Comparison of ENCODE assay signal across 9 cellular contexts in the genomic region with DNA sequence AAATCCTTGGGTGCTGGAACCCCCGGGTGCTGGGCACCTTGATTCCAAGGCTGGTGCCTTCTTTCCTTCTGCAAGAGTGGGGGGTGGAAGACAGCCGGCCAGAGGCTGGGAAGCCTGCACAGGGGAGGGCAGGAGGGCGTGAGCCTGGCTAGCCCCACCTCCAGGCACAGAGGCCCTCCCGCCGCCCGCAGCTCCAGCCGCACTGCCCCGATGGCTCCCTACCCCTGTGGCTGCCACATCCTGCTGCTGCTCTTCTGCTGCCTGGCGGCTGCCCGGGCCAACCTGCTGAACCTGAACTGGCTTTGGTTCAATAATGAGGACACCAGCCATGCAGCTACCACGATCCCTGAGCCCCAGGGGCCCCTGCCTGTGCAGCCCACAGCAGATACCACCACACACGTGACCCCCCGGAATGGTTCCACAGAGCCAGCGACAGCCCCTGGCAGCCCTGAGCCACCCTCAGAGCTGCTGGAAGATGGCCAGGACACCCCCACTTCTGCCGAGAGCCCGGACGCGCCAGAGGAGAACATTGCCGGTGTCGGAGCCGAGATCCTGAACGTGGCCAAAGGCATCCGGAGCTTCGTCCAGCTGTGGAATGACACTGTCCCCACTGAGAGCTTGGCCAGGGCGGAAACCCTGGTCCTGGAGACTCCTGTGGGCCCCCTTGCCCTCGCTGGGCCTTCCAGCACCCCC. TPM values are rescaled to one million over a fixed set of nuclear protein-coding genes. Genes with fewer than 3 reads are reported as not detected.
A peak's percentile ranks its signal among the peaks of the same experiment; 100 is the strongest.
DNase-seq lines count a peak whose midpoint lies in the region; ATAC-seq and TF ChIP-seq lines count a peak whose summit lies in the region.
"Had no signal": no experiment of that assay in that cellular context is flagged by ENCODE, and none has a peak within 500 bp of the region (broad histone marks: within the 10 kb centered on the region; RNA-seq: fewer than 3 reads in every experiment).

No MANE protein-coding gene starts in this region.

- no peak overlapping the region for H2BK12ac ChIP-seq in neuronal stem cell (ENCODE audit: low read length)

- H3K27ac ChIP-seq in BLaER1, result 0 out of 2 replicates have a peak overlapping the region, but pooled peaks have one; percentile 22
- no peak overlapping the region for H3K27ac ChIP-seq in neuronal stem cell (replicated peaks; ENCODE audit: low read length)
- H3K27ac ChIP-seq in adrenal gland, result peak overlapping the region in 2 of 5 donors; percentile 26 to 50
- H3K27ac ChIP-seq: SJSA1 had no signal

- peak; percentile 50 for DNase-seq in NCI-H2196 treated with DMSO at 0.1 percent for 48 hours (lab: John Stamatoyannopoulos, UW; ENCODE audit: unreplicated experiment)
- DNase-seq in epithelial cell of esophagus (ENCODE audit: low read depth), result peak; percentile 48
- DNase-seq in neuronal stem cell (ENCODE audit: low spot score), result no peak
- DNase-seq in adrenal gland, result no peak
- no peak for DNase-seq in NCI-H1048 (lab: John Stamatoyannopoulos, UW)

- H3K4me2 ChIP-seq in BLaER1, result peak overlapping the region; percentile 64
- no peak overlapping the region for H3K4me2 ChIP-seq in neuronal stem cell (ENCODE audit: insufficient read depth, low read length, poor library complexity, severe bottlenecking)

- TF ChIP-seq POLR2A in adrenal gland (IDR thresholded peaks at IDR 0.05), result no peak

- no peaks in the 10 kb centered on the region for H4K20me1 ChIP-seq in BLaER1

- H2BK15ac ChIP-seq in neuronal stem cell (ENCODE audit: low read length), result no peak overlapping the region

- peak overlapping the region; percentile 21 for H3K14ac ChIP-seq in neuronal stem cell (ENCODE audit: low read length)

- no CpG with 5 or more reads among the region's 26 CpGs for WGBS in neuronal stem cell (ENCODE audit: extremely low coverage in 2 of 2, insufficient read length in 2 of 2, insufficient replicate concordance in 1 of 2), 2 donors
- 66 to 80% (median 77%) methylated on average over 5 to 26 of the region's 26 CpGs; no CpG with 5 or more reads in 1 of the 4 donors for WGBS in adrenal gland, 4 donors

- H3K27me3 ChIP-seq in BLaER1 (no peaks in the 10 kb centered on the region), neuronal stem cell (ENCODE audit: control insufficient read depth in 3 of 3, insufficient read depth in 3 of 3, low read depth in 1 of 3, low read length in 3 of 3) (peaks cover 0 to 5% (median 0%) of the 10 kb centered on the region in 3 experiments), adrenal gland (no peaks in the 10 kb centered on the region)
- H3K27me3 ChIP-seq: SJSA1 had no signal

- H3K4ac ChIP-seq in neuronal stem cell (ENCODE audit: low read length), result no peak overlapping the region

- H3K9ac ChIP-seq in BLaER1, result no peak overlapping the region
- peak overlapping the region; percentile 52 for H3K9ac ChIP-seq in neuronal stem cell (ENCODE audit: low read depth, low read length, poor library complexity)

- H4K8ac ChIP-seq in neuronal stem cell (ENCODE audit: low read depth, low read length), result no peak overlapping the region

- no peaks in the 10 kb centered on the region for H3K36me3 ChIP-seq in BLaER1
- H3K36me3 ChIP-seq in neuronal stem cell (replicated peaks in 1 of 2; ENCODE audit: control insufficient read depth in 2 of 2, insufficient read depth in 2 of 2, low read length in 2 of 2), result peaks cover 0 to 4% of the 10 kb centered on the region in 2 donors
- H3K36me3 ChIP-seq in adrenal gland (replicated peaks in 1 of 2), result no peaks in the 10 kb centered on the region
- H3K36me3 ChIP-seq: SJSA1 had no signal

- H3K79me1 ChIP-seq in neuronal stem cell (ENCODE audit: low read depth, low read length), result peaks cover 14% of the 10 kb centered on the region

- H2AFZ ChIP-seq in neuronal stem cell (ENCODE audit: low read length), result no peak overlapping the region

- no peak overlapping the region for H3K4me3 ChIP-seq in BLaER1
- no peak overlapping the region for H3K4me3 ChIP-seq in epithelial cell of esophagus (ENCODE audit: low read length)
- H3K4me3 ChIP-seq in neuronal stem cell (ENCODE audit: low read length in 2 of 2), result no peak overlapping the region
- peak overlapping the region in 1 of 4 donors; percentile 1 for H3K4me3 ChIP-seq in adrenal gland
- H3K4me3 ChIP-seq: SJSA1 had no signal

- no peak for TF ChIP-seq CTCF in epithelial cell of esophagus (IDR thresholded peaks at IDR 0.05; ENCODE audit: insufficient read depth, low read depth, low read length, missing control alignments)
- TF ChIP-seq CTCF in adrenal gland (IDR thresholded peaks at IDR 0.05), result no peak

- H2BK5ac ChIP-seq in neuronal stem cell (ENCODE audit: low read length), result no peak overlapping the region

- H2BK120ac ChIP-seq in neuronal stem cell (ENCODE audit: low read depth, low read length), result no peak overlapping the region

- H3K18ac ChIP-seq in neuronal stem cell (ENCODE audit: low read length), result peak overlapping the region; percentile 54

- H4K91ac ChIP-seq in neuronal stem cell (ENCODE audit: low read depth, low read length, poor library complexity), result no peak overlapping the region

- intact Hi-C loops in adrenal gland (cut with DNase I), result no loop called here

- no peaks in the 10 kb centered on the region for H3K9me3 ChIP-seq in BLaER1
- H3K9me3 ChIP-seq in neuronal stem cell (replicated peaks in 1 of 2; ENCODE audit: control insufficient read depth in 2 of 2, insufficient read depth in 1 of 2, low read depth in 1 of 2, low read length in 2 of 2), result peaks cover 3 to 11% of the 10 kb centered on the region in 2 donors
- no peaks in the 10 kb centered on the region for H3K9me3 ChIP-seq in adrenal gland (replicated peaks in 1 of 3)

- H3K23ac ChIP-seq in neuronal stem cell (ENCODE audit: low read depth, low read length, poor library complexity), result peak overlapping the region; percentile 21

- no peak for ATAC-seq in GM19397 (IDR thresholded peaks at IDR 0.05; ENCODE audit: unreplicated experiment)
- no peak for ATAC-seq in HG03521 (IDR thresholded peaks at IDR 0.05; ENCODE audit: unreplicated experiment)

- no peak overlapping the region for H2AK5ac ChIP-seq in neuronal stem cell (ENCODE audit: low read depth, low read length)

- peaks cover 74% of the 10 kb centered on the region for H3K4me1 ChIP-seq in BLaER1
- H3K4me1 ChIP-seq in neuronal stem cell (ENCODE audit: control insufficient read depth in 2 of 2, insufficient read depth in 1 of 2, low read depth in 1 of 2, low read length in 2 of 2), result peaks cover 0 to 9% of the 10 kb centered on the region in 2 donors
- peaks cover 0 to 4% of the 10 kb centered on the region in 2 donors for H3K4me1 ChIP-seq in adrenal gland (replicated peaks in 1 of 2)

RNA-seq across cellular contexts. Expression of gene COL18A1, which starts 50.5 kb away (rescaled TPM):
- polyA plus RNA-seq in neuronal stem cell (2013, experiment 1 of 2), result 42.5 TPM
- polyA plus RNA-seq in neuronal stem cell (2013, experiment 2 of 2), result 42.1 TPM
- 100 to 1,000 TPM in 7 of 8 donors, 10 to 100 TPM in 1; 92.9 to 244 (median 141) TPM for total RNA-seq in adrenal gland
- polyA plus RNA-seq in adrenal gland, result 100 to 1,000 TPM in 2 of 3 donors, 10 to 100 TPM in 1; 10.9 to 201 (median 163) TPM

Comparison
In these comparisons a context has a peak if more than half of its experiments do, and no peak if none do; other contexts are left out.
1. DNase-seq: peak in NCI-H2196 treated with DMSO at 0.1 percent for 48 hours (single experiment) and epithelial cell of esophagus (single experiment); none in neuronal stem cell (single experiment), adrenal gland (0 of 7) and NCI-H1048 (single experiment).